In genomic region chr2:70893186-70893585, GRCh38 we compare ENCODE assay signal across 31 cellular contexts. TPM values are rescaled to one million over a fixed set of nuclear protein-coding genes. Genes with fewer than 3 reads are reported as not detected.
"Had no signal": no experiment of that assay in that cellular context is flagged by ENCODE, and none has a peak within 500 bp of the region (broad histone marks: within the 10 kb centered on the region; RNA-seq: fewer than 3 reads in every experiment).

No MANE protein-coding gene starts in this region.

- H3K4me1 ChIP-seq: parathyroid adenoma had no signal

- ATAC-seq: naive thymus-derived CD4-positive, alpha-beta T cell; natural killer cell; psoas muscle; right cardiac atrium; right lobe of liver; stimulated activated memory B cell treated with anti-CD40 and anti-IgM and Interleukin-4, amounts not matched to agents 10 μg/mL and 1 μg/mL and 100 μg/mL, for 72 hours; stimulated activated naive CD8-positive, alpha-beta T cell treated with anti-CD3 and anti-CD28 coated beads, Interleukin-15, amount 100 ng/mL, for 72 hours; stimulated activated naive CD8-positive, alpha-beta T cell treated with anti-CD3 and anti-CD28 coated beads, Interleukin-15, Interleukin-2, amounts not matched to agents 100 U/mL and 50 U/mL, for 24 hours; upper lobe of right lung had no signal

- FAIRE-seq: small intestine had no signal

- DNase-seq: naive thymus-derived CD4-positive, alpha-beta T cell; natural killer cell; nucleus accumbens; ovary; posterior cingulate gyrus; psoas muscle; right cardiac atrium; right lobe of liver; sigmoid colon; small intestine; stimulated activated CD4-positive, alpha-beta T cell treated with anti-CD3 and anti-CD28 coated beads, Interleukin-1b, Interleukin-23, amount 100 ng/mL, for 48 hours; stimulated activated CD4-positive, alpha-beta T cell treated with anti-CD3 and anti-CD28 coated beads, Interleukin-4, amount 100 ng/mL, for 1 hour; stimulated activated CD4-positive, alpha-beta T cell treated with anti-CD3 and anti-CD28 coated beads, Interleukin-4, amount 100 ng/mL, for 4 hours; stimulated activated CD8-positive, alpha-beta memory T cell treated with anti-CD3 and anti-CD28 coated beads, Interleukin-4, amount 100 ng/mL, for 48 hours; stimulated activated naive CD4-positive, alpha-beta T cell; stimulated activated naive CD8-positive, alpha-beta T cell treated with anti-CD3 and anti-CD28 coated beads, Interleukin-15, amount 100 ng/mL, for 72 hours; stimulated activated naive CD8-positive, alpha-beta T cell treated with anti-CD3 and anti-CD28 coated beads, Interleukin-15, Interleukin-2, amounts not matched to agents 100 U/mL and 50 U/mL, for 24 hours; thyroid gland; transverse colon; upper lobe of right lung; uterus had no signal

- H3K27ac ChIP-seq: neutrophil, ovary, parathyroid adenoma, psoas muscle, right lobe of liver, sigmoid colon, thoracic aorta, thyroid gland, transverse colon, upper lobe of right lung, uterus had no signal

- H3K9ac ChIP-seq: parathyroid adenoma had no signal

- H3K27me3 ChIP-seq: ovary had no signal

- H3K79me2 ChIP-seq: parathyroid adenoma had no signal

- H3K4me3 ChIP-seq: ovary, psoas muscle, right lobe of liver, sigmoid colon, thoracic aorta, thyroid gland, transverse colon, upper lobe of right lung, uterus had no signal

- H2AFZ ChIP-seq: parathyroid adenoma had no signal

- H3K9me3 ChIP-seq: neutrophil, ovary, psoas muscle, right lobe of liver, sigmoid colon, thoracic aorta, thyroid gland, transverse colon, upper lobe of right lung, uterus had no signal

- H3K36me3 ChIP-seq: neutrophil, ovary, right lobe of liver, sigmoid colon, thoracic aorta, thyroid gland, transverse colon, upper lobe of right lung, uterus had no signal

RNA-seq across cellular contexts. Expression of gene VAX2, which starts 7.2 kb away (rescaled TPM):
- total RNA-seq: naive thymus-derived CD4-positive, alpha-beta T cell; natural killer cell; progenitor cell of endocrine pancreas; right lobe of liver; transverse colon; urinary bladder had no signal
- polyA plus RNA-seq: naive thymus-derived CD4-positive, alpha-beta T cell had no signal

RNA-seq across cellular contexts. Expression of gene ATP6V1B1, which starts 42.5 kb away (rescaled TPM):
- total RNA-seq: naive thymus-derived CD4-positive, alpha-beta T cell; natural killer cell; progenitor cell of endocrine pancreas; subcutaneous adipose tissue; temporal lobe; thyroid gland; transverse colon had no signal
- polyA plus RNA-seq: naive thymus-derived CD4-positive, alpha-beta T cell had no signal

RNA-seq across cellular contexts. Expression of gene CD207, which starts 57.6 kb away (rescaled TPM):
- total RNA-seq: natural killer cell, progenitor cell of endocrine pancreas, renal cortical epithelial cell, subcutaneous adipose tissue, temporal lobe, thyroid gland, urinary bladder had no signal
- polyA plus RNA-seq: naive thymus-derived CD4-positive, alpha-beta T cell; neural cell had no signal
